Comparison of ENCODE assay signal across 36 cellular contexts in the genomic region with DNA sequence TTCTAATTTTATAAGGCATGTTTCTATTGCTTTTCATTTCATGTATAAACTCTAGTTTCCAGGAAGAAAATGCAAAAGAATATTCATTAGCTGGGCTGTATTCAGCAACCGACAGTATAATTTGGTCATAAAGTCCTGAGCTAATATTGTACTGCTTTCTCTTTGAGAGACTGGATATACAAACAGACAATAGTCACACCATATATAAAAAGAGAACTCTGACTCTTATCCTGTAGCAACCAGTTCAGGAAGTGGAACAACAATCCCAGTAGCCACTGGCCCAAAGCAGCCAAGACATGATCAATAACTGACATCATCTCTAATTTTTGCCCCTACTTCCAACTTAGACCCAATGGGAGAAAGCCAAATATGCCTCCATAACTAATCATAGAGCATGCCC.
"Had no signal": no experiment of that assay in that cellular context is flagged by ENCODE, and none has a peak within 500 bp of the region (broad histone marks: within the 10 kb centered on the region; RNA-seq: fewer than 3 reads in every experiment).

No MANE protein-coding gene starts in this region.

- H3K9me3 ChIP-seq: ascending aorta had no signal

- H3K27me3 Mint-ChIP-seq: activated CD4-positive, alpha-beta memory T cell treated with anti-CD3 and anti-CD28 coated beads, Interleukin-2, amount 10 ng/mL, durations not matched to agents 7 days and 5 days; activated CD4-positive, alpha-beta T cell treated with anti-CD3 and anti-CD28 coated beads for 36 hours; activated CD4-positive, alpha-beta T cell treated with anti-CD3 and anti-CD28 coated beads, Interleukin-2, amount 10 ng/mL, durations not matched to agents 7 days and 5 days; activated CD8-positive, alpha-beta memory T cell treated with anti-CD3 and anti-CD28 coated beads, Interleukin-2, amount 10 ng/mL, durations not matched to agents 7 days and 5 days; activated naive CD4-positive, alpha-beta T cell treated with anti-CD3 and anti-CD28 coated beads, Interleukin-2, amount 10 ng/mL, durations not matched to agents 7 days and 5 days; activated naive CD4-positive, alpha-beta T cell treated with anti-CD3 and anti-CD28 coated beads, Interleukin-2, amount 50 U/mL, for 24 hours; activated naive CD8-positive, alpha-beta T cell; activated naive CD8-positive, alpha-beta T cell treated with anti-CD3 and anti-CD28 coated beads, Interleukin-2, amount 10 ng/mL, durations not matched to agents 7 days and 5 days; activated naive CD8-positive, alpha-beta T cell treated with anti-CD3 and anti-CD28 coated beads, Interleukin-2, amount 50 U/mL, for 24 hours; activated T-cell treated with anti-CD3 and anti-CD28 coated beads, Interleukin-2, amount 50 U/mL, for 24 hours; brain; central memory CD8-positive, alpha-beta T cell had no signal

- H3K4me3 ChIP-seq: ascending aorta, cardiac muscle cell had no signal

- DNase-seq: activated CD4-positive, alpha-beta memory T cell treated with anti-CD3 and anti-CD28 coated beads, Interleukin-2, amount 10 ng/mL, durations not matched to agents 7 days and 5 days; activated CD4-positive, alpha-beta T cell treated with anti-CD3 and anti-CD28 coated beads for 1 hour; activated CD4-positive, alpha-beta T cell treated with anti-CD3 and anti-CD28 coated beads for 36 hours; activated CD4-positive, alpha-beta T cell treated with anti-CD3 and anti-CD28 coated beads for 48 hours; activated CD4-positive, alpha-beta T cell treated with anti-CD3 and anti-CD28 coated beads, Interleukin-2, amount 10 ng/mL, durations not matched to agents 7 days and 5 days; activated CD4-positive, alpha-beta T cell treated with anti-CD3 and anti-CD28 coated beads, Interleukin-2, amount 50 U/mL, for 48 hours; activated CD4-positive, CD25-positive, alpha-beta regulatory T cell; activated CD8-positive, alpha-beta memory T cell treated with anti-CD3 and anti-CD28 coated beads for 24 hours; activated CD8-positive, alpha-beta memory T cell treated with anti-CD3 and anti-CD28 coated beads, Interleukin-2, amount 10 ng/mL, durations not matched to agents 7 days and 5 days; activated CD8-positive, alpha-beta memory T cell treated with anti-CD3 and anti-CD28 coated beads, Interleukin-2, amount 50 U/mL, for 48 hours; activated CD8-positive, alpha-beta T cell treated with anti-CD3 and anti-CD28 coated beads, Interleukin-2, amount 10 ng/mL, durations not matched to agents 7 days and 5 days; activated effector memory CD4-positive, alpha-beta T cell treated with Interleukin-2 at 50 U/mL for 16 hours; activated gamma-delta T cell; activated naive CD4-positive, alpha-beta T cell treated with anti-CD3 and anti-CD28 coated beads, Interleukin-2, amount 10 ng/mL, durations not matched to agents 7 days and 5 days; activated naive CD4-positive, alpha-beta T cell treated with Interleukin-2 at 50 U/mL for 16 hours; activated naive CD8-positive, alpha-beta T cell treated with anti-CD3 and anti-CD28 coated beads, Interleukin-2, amount 10 ng/mL, durations not matched to agents 7 days and 5 days; activated naive CD8-positive, alpha-beta T cell treated with anti-CD3 and anti-CD28 coated beads, Interleukin-2, amount 50 U/mL, for 24 hours; activated T-cell treated with anti-CD3 and anti-CD28 coated beads, Interleukin-2, amount 50 U/mL, for 24 hours; activated T-cell treated with anti-CD3 and anti-CD28 coated beads, Interleukin-2, amount 50 U/mL, for 48 hours; amygdala; anterior cingulate cortex; caudate nucleus; cerebellar nuclear complex; T-helper 1 cell; T-helper 2 cell; T-helper 9 cell had no signal

- H3K27ac Mint-ChIP-seq: activated CD4-positive, alpha-beta memory T cell treated with anti-CD3 and anti-CD28 coated beads, Interleukin-2, amount 10 ng/mL, durations not matched to agents 7 days and 5 days; activated CD4-positive, alpha-beta T cell treated with anti-CD3 and anti-CD28 coated beads for 36 hours; activated CD4-positive, alpha-beta T cell treated with anti-CD3 and anti-CD28 coated beads, Interleukin-2, amount 10 ng/mL, durations not matched to agents 7 days and 5 days; activated CD8-positive, alpha-beta memory T cell treated with anti-CD3 and anti-CD28 coated beads, Interleukin-2, amount 10 ng/mL, durations not matched to agents 7 days and 5 days; activated CD8-positive, alpha-beta T cell treated with anti-CD3 and anti-CD28 coated beads, Interleukin-2, amount 10 ng/mL, durations not matched to agents 7 days and 5 days; activated naive CD4-positive, alpha-beta T cell treated with anti-CD3 and anti-CD28 coated beads, Interleukin-2, amount 10 ng/mL, durations not matched to agents 7 days and 5 days; activated naive CD4-positive, alpha-beta T cell treated with anti-CD3 and anti-CD28 coated beads, Interleukin-2, amount 50 U/mL, for 24 hours; activated naive CD8-positive, alpha-beta T cell; activated naive CD8-positive, alpha-beta T cell treated with anti-CD3 and anti-CD28 coated beads, Interleukin-2, amount 10 ng/mL, durations not matched to agents 7 days and 5 days; activated naive CD8-positive, alpha-beta T cell treated with anti-CD3 and anti-CD28 coated beads, Interleukin-2, amount 50 U/mL, for 24 hours; activated T-cell treated with anti-CD3 and anti-CD28 coated beads, Interleukin-2, amount 50 U/mL, for 24 hours; activated T-helper 2 cell treated with anti-CD3 and anti-CD28 coated beads, Interferon-gamma antibody, Interleukin-2, Interleukin-4, amounts not matched to agents 10 μg/mL and 5 μg/mL and 100 μg/mL, durations not matched to agents 14 hours and 24 hours and 36 hours; brain; T-helper 1 cell treated with Interleukin-12 subunit alpha and Interleukin-12 subunit beta and Interleukin-4 antibody, amounts not matched to agents 30 μg/mL and 1 μg/mL, for 36 hours; T-helper 2 cell treated with Interferon-gamma antibody and Interleukin-4, amounts not matched to agents 5 μg/mL and 100 μg/mL, for 36 hours had no signal

- ATAC-seq: activated CD4-positive, alpha-beta T cell treated with anti-CD3 and anti-CD28 coated beads for 36 hours; activated CD4-positive, CD25-positive, alpha-beta regulatory T cell treated with anti-CD3 and anti-CD28 coated beads, Interleukin-2, amount 50 U/mL, for 24 hours; activated CD8-positive, alpha-beta memory T cell treated with anti-CD3 and anti-CD28 coated beads, Interleukin-2, amount 10 ng/mL, durations not matched to agents 7 days and 5 days; activated CD8-positive, alpha-beta T cell treated with anti-CD3 and anti-CD28 coated beads, Interleukin-2, amount 10 ng/mL, durations not matched to agents 7 days and 5 days; activated naive CD8-positive, alpha-beta T cell treated with anti-CD3 and anti-CD28 coated beads, Interleukin-2, amount 50 U/mL, for 24 hours had no signal

- H3K4me1 ChIP-seq: ascending aorta had no signal

- H3K9me3 Mint-ChIP-seq: activated CD4-positive, alpha-beta memory T cell treated with anti-CD3 and anti-CD28 coated beads, Interleukin-2, amount 10 ng/mL, durations not matched to agents 7 days and 5 days; activated CD4-positive, alpha-beta T cell treated with anti-CD3 and anti-CD28 coated beads, Interleukin-2, amount 10 ng/mL, durations not matched to agents 7 days and 5 days; activated naive CD4-positive, alpha-beta T cell treated with anti-CD3 and anti-CD28 coated beads, Interleukin-2, amount 10 ng/mL, durations not matched to agents 7 days and 5 days; activated naive CD4-positive, alpha-beta T cell treated with anti-CD3 and anti-CD28 coated beads, Interleukin-2, amount 50 U/mL, for 24 hours; activated naive CD8-positive, alpha-beta T cell treated with anti-CD3 and anti-CD28 coated beads, Interleukin-2, amount 10 ng/mL, durations not matched to agents 7 days and 5 days; activated naive CD8-positive, alpha-beta T cell treated with anti-CD3 and anti-CD28 coated beads, Interleukin-2, amount 50 U/mL, for 24 hours; activated T-cell treated with anti-CD3 and anti-CD28 coated beads, Interleukin-2, amount 50 U/mL, for 24 hours; activated T-helper 2 cell treated with anti-CD3 and anti-CD28 coated beads, Interferon-gamma antibody, Interleukin-2, Interleukin-4, amounts not matched to agents 10 μg/mL and 5 μg/mL and 100 μg/mL, durations not matched to agents 14 hours and 24 hours and 36 hours; brain; T-helper 1 cell treated with Interleukin-12 subunit alpha and Interleukin-12 subunit beta and Interleukin-4 antibody, amounts not matched to agents 30 μg/mL and 1 μg/mL, for 36 hours; T-helper 2 cell treated with Interferon-gamma antibody and Interleukin-4, amounts not matched to agents 5 μg/mL and 100 μg/mL, for 36 hours had no signal

- H3K4me3 Mint-ChIP-seq: activated CD4-positive, alpha-beta memory T cell treated with anti-CD3 and anti-CD28 coated beads, Interleukin-2, amount 10 ng/mL, durations not matched to agents 7 days and 5 days; activated CD4-positive, alpha-beta T cell treated with anti-CD3 and anti-CD28 coated beads for 36 hours; activated CD4-positive, alpha-beta T cell treated with anti-CD3 and anti-CD28 coated beads, Interleukin-2, amount 10 ng/mL, durations not matched to agents 7 days and 5 days; activated CD8-positive, alpha-beta memory T cell treated with anti-CD3 and anti-CD28 coated beads, Interleukin-2, amount 10 ng/mL, durations not matched to agents 7 days and 5 days; activated CD8-positive, alpha-beta T cell treated with anti-CD3 and anti-CD28 coated beads, Interleukin-2, amount 10 ng/mL, durations not matched to agents 7 days and 5 days; activated naive CD4-positive, alpha-beta T cell treated with anti-CD3 and anti-CD28 coated beads, Interleukin-2, amount 10 ng/mL, durations not matched to agents 7 days and 5 days; activated naive CD4-positive, alpha-beta T cell treated with anti-CD3 and anti-CD28 coated beads, Interleukin-2, amount 50 U/mL, for 24 hours; activated naive CD8-positive, alpha-beta T cell; activated naive CD8-positive, alpha-beta T cell treated with anti-CD3 and anti-CD28 coated beads, Interleukin-2, amount 10 ng/mL, durations not matched to agents 7 days and 5 days; activated naive CD8-positive, alpha-beta T cell treated with anti-CD3 and anti-CD28 coated beads, Interleukin-2, amount 50 U/mL, for 24 hours; activated T-cell treated with anti-CD3 and anti-CD28 coated beads, Interleukin-2, amount 50 U/mL, for 24 hours; brain; central memory CD8-positive, alpha-beta T cell; T-helper 1 cell treated with Interleukin-12 subunit alpha and Interleukin-12 subunit beta and Interleukin-4 antibody, amounts not matched to agents 30 μg/mL and 1 μg/mL, for 36 hours; T-helper 2 cell treated with Interferon-gamma antibody and Interleukin-4, amounts not matched to agents 5 μg/mL and 100 μg/mL, for 36 hours had no signal

- H3K4me1 Mint-ChIP-seq: activated CD4-positive, alpha-beta memory T cell treated with anti-CD3 and anti-CD28 coated beads, Interleukin-2, amount 10 ng/mL, durations not matched to agents 7 days and 5 days; activated CD4-positive, alpha-beta T cell treated with anti-CD3 and anti-CD28 coated beads for 36 hours; activated CD4-positive, alpha-beta T cell treated with anti-CD3 and anti-CD28 coated beads, Interleukin-2, amount 10 ng/mL, durations not matched to agents 7 days and 5 days; activated CD8-positive, alpha-beta memory T cell treated with anti-CD3 and anti-CD28 coated beads, Interleukin-2, amount 10 ng/mL, durations not matched to agents 7 days and 5 days; activated naive CD4-positive, alpha-beta T cell treated with anti-CD3 and anti-CD28 coated beads, Interleukin-2, amount 10 ng/mL, durations not matched to agents 7 days and 5 days; activated naive CD4-positive, alpha-beta T cell treated with anti-CD3 and anti-CD28 coated beads, Interleukin-2, amount 50 U/mL, for 24 hours; activated naive CD8-positive, alpha-beta T cell treated with anti-CD3 and anti-CD28 coated beads, Interleukin-2, amount 10 ng/mL, durations not matched to agents 7 days and 5 days; activated naive CD8-positive, alpha-beta T cell treated with anti-CD3 and anti-CD28 coated beads, Interleukin-2, amount 50 U/mL, for 24 hours; central memory CD8-positive, alpha-beta T cell had no signal

- H3K36me3 ChIP-seq: ascending aorta, cardiac muscle cell had no signal

- H3K36me3 Mint-ChIP-seq: activated CD8-positive, alpha-beta memory T cell treated with anti-CD3 and anti-CD28 coated beads, Interleukin-2, amount 10 ng/mL, durations not matched to agents 7 days and 5 days; activated naive CD4-positive, alpha-beta T cell treated with anti-CD3 and anti-CD28 coated beads, Interleukin-2, amount 10 ng/mL, durations not matched to agents 7 days and 5 days; activated naive CD4-positive, alpha-beta T cell treated with anti-CD3 and anti-CD28 coated beads, Interleukin-2, amount 50 U/mL, for 24 hours; activated naive CD8-positive, alpha-beta T cell; activated naive CD8-positive, alpha-beta T cell treated with anti-CD3 and anti-CD28 coated beads, Interleukin-2, amount 10 ng/mL, durations not matched to agents 7 days and 5 days; brain had no signal
